ENCODE assay signal across 10 cellular contexts in genomic region chr17:4433515-4434031, GRCh38. TPM values are rescaled to one million over a fixed set of nuclear protein-coding genes. Genes with fewer than 3 reads are reported as not detected.
A peak's percentile ranks its signal among the peaks of the same experiment; 100 is the strongest.
DNase-seq lines count a peak whose midpoint lies in the region; ATAC-seq and TF ChIP-seq lines count a peak whose summit lies in the region.
"Had no signal": no experiment of that assay in that cellular context is flagged by ENCODE, and none has a peak within 500 bp of the region (broad histone marks: within the 10 kb centered on the region; RNA-seq: fewer than 3 reads in every experiment).

TSS of gene SPNS3 (plus strand) at chr17:4433940. CDS start at chr17:4433968, 28 bp downstream.

- no peaks in the 10 kb centered on the region for H3K36me3 Mint-ChIP-seq in CD4-positive, alpha-beta T cell (ENCODE audit: low read depth)

- no peaks in the 10 kb centered on the region for H3K36me3 ChIP-seq in gastrocnemius medialis
- H3K36me3 ChIP-seq: tibial artery had no signal

- peak within 1 kb of the TSS; percentile 56 for H3K4me3 Mint-ChIP-seq in CD4-positive, alpha-beta T cell

- intact Hi-C loops in CD4-positive, alpha-beta T cell (cut with DNase I, micrococcal nuclease), result no loop called here
- intact Hi-C loops in gastrocnemius medialis (cut with DNase I; ENCODE audit: low total_unique reads), result no loop called here

- TF ChIP-seq CTCF in CD4-positive, alpha-beta T cell (IDR thresholded peaks at IDR 0.05), result no peak
- TF ChIP-seq CTCF in NB4 (IDR thresholded peaks at IDR 0.05; ENCODE audit: low read depth, low read length), result no peak
- no peak for TF ChIP-seq CTCF in gastrocnemius medialis (IDR thresholded peaks at IDR 0.05 in 4 of 5, conservative IDR thresholded peaks at IDR 0.05 in 1 of 5)

- H3K9me3 Mint-ChIP-seq in CD4-positive, alpha-beta T cell, result no peaks in the 10 kb centered on the region

- peak; percentile 60 for ATAC-seq in CD4-positive, alpha-beta T cell (ENCODE audit: poor library complexity)
- ATAC-seq in gastrocnemius medialis, result no peak
- no peak for ATAC-seq in GM18858 (IDR thresholded peaks at IDR 0.05; ENCODE audit: unreplicated experiment)

- H3K27me3 Mint-ChIP-seq in CD4-positive, alpha-beta T cell, result no peaks in the 10 kb centered on the region

- H3K4me3 ChIP-seq in NB4 (ENCODE audit: low read depth, low read length) (peak within 1 kb of the TSS; percentile 67), gastrocnemius medialis (no peak within 1 kb of the TSS)
- H3K4me3 ChIP-seq: tibial artery had no signal

- peaks cover 26% of the 10 kb centered on the region for H3K4me1 Mint-ChIP-seq in CD4-positive, alpha-beta T cell (ENCODE audit: low read depth)

- POLR2A ChIA-PET in CD4-positive, alpha-beta T cell (lab: Charles Lee), result no interaction called here

- no peaks in the 10 kb centered on the region for H3K4me1 ChIP-seq in gastrocnemius medialis
- H3K4me1 ChIP-seq: tibial artery had no signal

- H3K27ac Mint-ChIP-seq in CD4-positive, alpha-beta T cell, result no peak within 1 kb of the TSS

- in situ Hi-C loops in gastrocnemius medialis (cut with MboI; ENCODE audit: low sequenced_read_pairs in 4 of 4), result loop anchor here in 2 of 4 donors (25.0 kb wide), 1 partner anchor 204 kb away; the partner anchor contains the start of gene ALOX15 (in 2 of the 2)

- H3K9me3 ChIP-seq in CD4-positive, alpha-beta T cell (ENCODE audit: control insufficient read depth, low read length), result no peaks in the 10 kb centered on the region
- no peaks in the 10 kb centered on the region for H3K9me3 ChIP-seq in gastrocnemius medialis
- H3K9me3 ChIP-seq: tibial artery had no signal

- TF ChIP-seq POLR2A in NB4 (IDR thresholded peaks at IDR 0.05; ENCODE audit: extremely low read depth, insufficient read length) (peak; percentile 40), gastrocnemius medialis (IDR thresholded peaks at IDR 0.05) (no peak)

- CTCF ChIA-PET in CD4-positive, alpha-beta T cell (lab: Charles Lee), result no interaction called here

- no peaks in the 10 kb centered on the region for H3K27me3 ChIP-seq in CD4-positive, alpha-beta T cell (ENCODE audit: control insufficient read depth, insufficient read depth, low read length)
- H3K27me3 ChIP-seq in gastrocnemius medialis, result no peaks in the 10 kb centered on the region

- DNase-seq in CD4-positive, alpha-beta T cell, result peak in 5 of 10 experiments; percentile 6 to 36 (median 11)
- peak; percentile 99 for DNase-seq in NB4 (ENCODE audit: low read depth)
- peak; percentile 29 for DNase-seq in activated CD8-positive, alpha-beta memory T cell treated with anti-CD3 and anti-CD28 coated beads, Interleukin-2, amount 50 U/mL, for 4 hours
- DNase-seq in midbrain (lab: John Stamatoyannopoulos, UW), result peak; percentile 26
- DNase-seq in gastrocnemius medialis, result no peak
- DNase-seq in NCI-H2171 treated with DMSO at 0.1 percent for 48 hours (lab: John Stamatoyannopoulos, UW), result no peak
- DNase-seq in NCI-H1436 (lab: John Stamatoyannopoulos, UW), result no peak
- DNase-seq: tibial artery had no signal

- H3K27ac ChIP-seq in CD4-positive, alpha-beta T cell (ENCODE audit: low read depth, low read length), result no peak within 1 kb of the TSS
- H3K27ac ChIP-seq in gastrocnemius medialis, result no peak within 1 kb of the TSS
- H3K27ac ChIP-seq: tibial artery had no signal

RNA-seq across cellular contexts. Expression of gene SPNS3, which starts in this region (rescaled TPM):
- 1 to 10 TPM; 2.3 to 2.5 TPM for total RNA-seq in CD4-positive, alpha-beta T cell
- total RNA-seq in gastrocnemius medialis, result not detected
- total RNA-seq: osteoblast had no signal

Comparison
In these comparisons a context has a peak if more than half of its experiments do, and no peak if none do; other contexts are left out.
1. DNase-seq: peak in NB4 (single experiment), activated CD8-positive, alpha-beta memory T cell treated with anti-CD3 and anti-CD28 coated beads, Interleukin-2, amount 50 U/mL, for 4 hours (single experiment) and midbrain (single experiment); none in gastrocnemius medialis (0 of 2), NCI-H2171 treated with DMSO at 0.1 percent for 48 hours (single experiment) and NCI-H1436 (single experiment).